ENCODE assay signal across 19 cellular contexts in the genomic region with DNA sequence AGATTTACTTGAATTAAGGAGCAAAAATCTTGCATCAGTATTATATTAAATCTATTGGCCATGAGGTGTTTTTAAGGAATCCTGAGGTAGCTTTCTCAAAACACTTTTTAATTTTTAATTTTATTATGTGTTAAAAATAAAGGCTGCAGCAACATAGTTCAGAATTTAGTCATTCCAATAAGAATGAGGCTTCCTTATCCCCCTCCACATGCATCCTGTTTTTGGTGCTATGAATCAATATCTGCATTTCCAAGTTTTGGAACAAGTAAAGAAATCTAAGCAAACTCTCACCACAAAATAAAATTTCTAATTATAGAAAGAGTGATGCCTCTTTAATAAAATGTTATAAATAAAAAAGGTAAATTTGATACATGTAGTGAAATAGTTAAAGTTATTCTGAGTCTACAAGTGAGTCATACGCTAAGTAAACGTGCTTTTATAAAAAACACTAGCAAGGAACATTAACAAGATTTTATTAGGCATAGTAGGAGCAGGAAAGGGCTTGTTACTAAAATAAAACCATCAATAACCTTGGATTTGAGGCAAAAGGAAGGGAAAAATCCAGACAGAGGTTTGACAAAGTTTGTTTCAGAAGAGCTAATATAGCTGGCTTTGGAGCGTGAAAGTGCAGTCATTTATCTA.
"Had no signal": no experiment of that assay in that cellular context is flagged by ENCODE, and none has a peak within 500 bp of the region (broad histone marks: within the 10 kb centered on the region; RNA-seq: fewer than 3 reads in every experiment).

No MANE protein-coding gene starts in this region.

- H3K4me3 ChIP-seq: gastroesophageal sphincter, heart right ventricle, lung, pancreas, thoracic aorta had no signal

- H3K27me3 ChIP-seq: gastroesophageal sphincter, heart right ventricle, pancreas had no signal

- H3K36me3 ChIP-seq: gastroesophageal sphincter, heart right ventricle, pancreas, thoracic aorta had no signal

- H3K36me3 Mint-ChIP-seq: activated naive CD8-positive, alpha-beta T cell treated with anti-CD3 and anti-CD28 coated beads for 36 hours; naive B cell; stimulated activated effector memory CD8-positive, alpha-beta T cell treated with anti-CD3 and anti-CD28 coated beads, Interleukin-12 subunit alpha, Interleukin-12 subunit beta, amount 100 ng/mL, for 72 hours had no signal

- DNase-seq: activated B cell treated with CpG ODN at 0.5 μM for 24 hours; activated CD4-positive, alpha-beta T cell treated with anti-CD3 and anti-CD28 coated beads for 48 hours; activated CD8-positive, alpha-beta memory T cell treated with anti-CD3 and anti-CD28 coated beads, Interleukin-2, amount 50 U/mL, for 48 hours; activated CD8-positive, alpha-beta T cell treated with anti-CD3 and anti-CD28 coated beads, Interleukin-2, amount 10 ng/mL, durations not matched to agents 7 days and 5 days; activated gamma-delta T cell treated with Interleukin-2 at 50 U/mL for 16 hours; activated naive CD8-positive, alpha-beta T cell treated with anti-CD3 and anti-CD28 coated beads for 36 hours; cerebellar nuclear complex; effector memory CD4-positive, alpha-beta T cell; heart right ventricle; naive B cell; pancreas; stimulated activated CD4-positive, alpha-beta T cell treated with anti-CD3 and anti-CD28 coated beads, Interleukin-12 subunit alpha, Interleukin-12 subunit beta, amount 100 ng/mL, for 4 hours had no signal

- H3K27ac Mint-ChIP-seq: activated B cell treated with CpG ODN at 0.5 μM for 24 hours; activated CD8-positive, alpha-beta T cell treated with anti-CD3 and anti-CD28 coated beads, Interleukin-2, amount 10 ng/mL, durations not matched to agents 7 days and 5 days; activated naive CD8-positive, alpha-beta T cell treated with anti-CD3 and anti-CD28 coated beads for 36 hours; dendritic cell treated with granulocyte-macrophage colony-stimulating factor and Interleukin-4, amounts not matched to agents 40 ng/mL and 50 ng/mL, for 4 days; naive B cell; stimulated activated effector memory CD8-positive, alpha-beta T cell treated with anti-CD3 and anti-CD28 coated beads, Interleukin-12 subunit alpha, Interleukin-12 subunit beta, amount 100 ng/mL, for 72 hours; T-helper 2 cell treated with Interferon-gamma antibody and Interleukin-4, amounts not matched to agents 5 μg/mL and 100 μg/mL, for 36 hours had no signal

- FAIRE-seq: islet of Langerhans, pancreas had no signal

- H3K4me1 ChIP-seq: gastroesophageal sphincter, heart right ventricle, pancreas had no signal

- ATAC-seq: activated CD8-positive, alpha-beta T cell treated with anti-CD3 and anti-CD28 coated beads, Interleukin-2, amount 10 ng/mL, durations not matched to agents 7 days and 5 days; gastroesophageal sphincter; heart right ventricle; stimulated activated effector memory CD8-positive, alpha-beta T cell treated with anti-CD3 and anti-CD28 coated beads, Interleukin-12 subunit alpha, Interleukin-12 subunit beta, amount 100 ng/mL, for 72 hours had no signal

- H3K27ac ChIP-seq: gastroesophageal sphincter, heart right ventricle, pancreas, thoracic aorta had no signal

- H3K9me3 Mint-ChIP-seq: activated B cell treated with CpG ODN at 0.5 μM for 24 hours had no signal

- H3K9me3 ChIP-seq: gastroesophageal sphincter, pancreas, thoracic aorta had no signal
